ENCODE assay signal across 8 cellular contexts in the genomic region with DNA sequence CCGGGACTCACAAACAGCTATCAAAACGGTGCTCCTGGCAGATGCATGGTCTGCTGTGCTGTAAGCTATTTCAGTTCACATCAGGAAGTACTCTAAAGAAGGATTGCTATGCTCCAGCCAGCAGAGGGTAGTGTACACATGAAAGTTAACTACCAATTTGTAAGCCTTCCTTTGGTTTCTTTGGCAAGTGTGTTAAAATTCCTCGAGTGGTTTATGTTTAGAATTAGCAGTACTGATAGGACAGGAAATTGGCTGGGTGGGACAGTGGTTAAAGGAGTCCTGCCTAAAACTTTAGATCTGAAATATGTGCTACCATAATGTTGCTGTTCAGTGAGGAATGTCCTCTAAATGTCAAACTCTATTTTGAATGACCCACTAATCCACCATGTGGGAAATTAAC. TPM values are rescaled to one million over a fixed set of nuclear protein-coding genes. Genes with fewer than 3 reads are reported as not detected.
DNase-seq lines count a peak whose midpoint lies in the region; ATAC-seq and TF ChIP-seq lines count a peak whose summit lies in the region.

No MANE protein-coding gene starts in this region.

- TF ChIP-seq POLR2A in esophagus muscularis mucosa (IDR thresholded peaks at IDR 0.05; ENCODE audit: low read depth) = no peak

- TF ChIP-seq RAD21 in neural cell (conservative IDR thresholded peaks at IDR 0.05) = peak; percentile 73

- no peaks in the 10 kb centered on the region for H4K20me1 ChIP-seq in neural cell (ENCODE audit: insufficient read depth)

- peaks cover 5 to 45% (median 35%) of the 10 kb centered on the region in 4 donors for H3K4me1 ChIP-seq in esophagus muscularis mucosa

- no peaks in the 10 kb centered on the region for H3K79me2 ChIP-seq in neural cell (replicated peaks; ENCODE audit: insufficient read depth, low read length)

- DNase-seq in DMS153 treated with DMSO at 0.1 percent for 48 hours (lab: John Stamatoyannopoulos, UW; ENCODE audit: unreplicated experiment) (peak; percentile 0), DMS153 (lab: John Stamatoyannopoulos, UW) (no peak), HS-27A (ENCODE audit: low read depth) (peak; percentile 56), RPMI8226 (peak; percentile 6), esophagus muscularis mucosa (ENCODE audit: extremely low spot score) (no peak), activated T-cell treated with anti-CD3 and anti-CD28 coated beads for 4 hours (no peak)

- no peaks in the 10 kb centered on the region for H3K9me2 ChIP-seq in neural cell (ENCODE audit: insufficient read depth, low read length)

- H3K9ac ChIP-seq in neural cell (ENCODE audit: low read length) = no peak overlapping the region

- no peaks in the 10 kb centered on the region for H3F3A ChIP-seq in neural cell (ENCODE audit: insufficient read depth, low read length, poor library complexity, severe bottlenecking)

- H3K27ac ChIP-seq in esophagus muscularis mucosa (replicated peaks in 1 of 4) = peak overlapping the region in 1 of 4 donors; percentile 1
- no peak overlapping the region for H3K27ac ChIP-seq in neural cell (ENCODE audit: low read length)

- H3K9me3 ChIP-seq in esophagus muscularis mucosa (no peaks in the 10 kb centered on the region), neural cell (ENCODE audit: low read length) (no peaks in the 10 kb centered on the region)

- no peaks in the 10 kb centered on the region for H3K27me3 ChIP-seq in esophagus muscularis mucosa
- H3K27me3 ChIP-seq in neural cell (ENCODE audit: insufficient read depth, low read depth, low read length) = no peaks in the 10 kb centered on the region

- no peak overlapping the region for H2AFZ ChIP-seq in neural cell (ENCODE audit: low read depth, low read length)

- intact Hi-C loops in esophagus muscularis mucosa (cut with DNase I) = loop anchor here (10.0 kb wide), 1 partner anchor 1091 kb away; no protein-coding TSS in a partner anchor

- TF ChIP-seq EP300 in esophagus muscularis mucosa (IDR thresholded peaks at IDR 0.05) (no peak), neural cell (conservative IDR thresholded peaks at IDR 0.05; ENCODE audit: poor library complexity, severe bottlenecking) (no peak)

- TF ChIP-seq CTCF in esophagus muscularis mucosa (IDR thresholded peaks at IDR 0.05) = peak; percentile 63 to 68 (median 68)
- peak; percentile 71 for TF ChIP-seq CTCF in neural cell (IDR thresholded peaks at IDR 0.05; ENCODE audit: poor library complexity, severe bottlenecking)

- H3K36me3 ChIP-seq in esophagus muscularis mucosa (peaks cover 0 to 7% (median 2%) of the 10 kb centered on the region in 4 donors), neural cell (ENCODE audit: insufficient read depth, low read length) (peaks cover 4% of the 10 kb centered on the region)

- ATAC-seq in GM21526 (IDR thresholded peaks at IDR 0.05; ENCODE audit: low FRiP score, unreplicated experiment) = peak; percentile 56

- 0% methylated on average over 3 of the region's 3 CpGs for WGBS in esophagus muscularis mucosa

- H3K4me3 ChIP-seq in esophagus muscularis mucosa (no peak overlapping the region), neural cell (ENCODE audit: low read length) (no peak overlapping the region)

- H3K4me2 ChIP-seq in neural cell (ENCODE audit: low read length) = no peak overlapping the region

TF ChIP-seq in neural cell, 6 proteins besides CTCF, POLR2A, EP300 and RAD21:
- TF ChIP-seq EZH2 (IDR thresholded peaks at IDR 0.05; ENCODE audit: borderline replicate concordance, insufficient read depth, low read length, poor library complexity, severe bottlenecking) = no peak
- TF ChIP-seq SMC3 (conservative IDR thresholded peaks at IDR 0.05; ENCODE audit: poor library complexity) = peak; percentile 81
- TF ChIP-seq POLR2AphosphoS5 (IDR thresholded peaks at IDR 0.05) = no peak
- TF ChIP-seq, protein P1, sequence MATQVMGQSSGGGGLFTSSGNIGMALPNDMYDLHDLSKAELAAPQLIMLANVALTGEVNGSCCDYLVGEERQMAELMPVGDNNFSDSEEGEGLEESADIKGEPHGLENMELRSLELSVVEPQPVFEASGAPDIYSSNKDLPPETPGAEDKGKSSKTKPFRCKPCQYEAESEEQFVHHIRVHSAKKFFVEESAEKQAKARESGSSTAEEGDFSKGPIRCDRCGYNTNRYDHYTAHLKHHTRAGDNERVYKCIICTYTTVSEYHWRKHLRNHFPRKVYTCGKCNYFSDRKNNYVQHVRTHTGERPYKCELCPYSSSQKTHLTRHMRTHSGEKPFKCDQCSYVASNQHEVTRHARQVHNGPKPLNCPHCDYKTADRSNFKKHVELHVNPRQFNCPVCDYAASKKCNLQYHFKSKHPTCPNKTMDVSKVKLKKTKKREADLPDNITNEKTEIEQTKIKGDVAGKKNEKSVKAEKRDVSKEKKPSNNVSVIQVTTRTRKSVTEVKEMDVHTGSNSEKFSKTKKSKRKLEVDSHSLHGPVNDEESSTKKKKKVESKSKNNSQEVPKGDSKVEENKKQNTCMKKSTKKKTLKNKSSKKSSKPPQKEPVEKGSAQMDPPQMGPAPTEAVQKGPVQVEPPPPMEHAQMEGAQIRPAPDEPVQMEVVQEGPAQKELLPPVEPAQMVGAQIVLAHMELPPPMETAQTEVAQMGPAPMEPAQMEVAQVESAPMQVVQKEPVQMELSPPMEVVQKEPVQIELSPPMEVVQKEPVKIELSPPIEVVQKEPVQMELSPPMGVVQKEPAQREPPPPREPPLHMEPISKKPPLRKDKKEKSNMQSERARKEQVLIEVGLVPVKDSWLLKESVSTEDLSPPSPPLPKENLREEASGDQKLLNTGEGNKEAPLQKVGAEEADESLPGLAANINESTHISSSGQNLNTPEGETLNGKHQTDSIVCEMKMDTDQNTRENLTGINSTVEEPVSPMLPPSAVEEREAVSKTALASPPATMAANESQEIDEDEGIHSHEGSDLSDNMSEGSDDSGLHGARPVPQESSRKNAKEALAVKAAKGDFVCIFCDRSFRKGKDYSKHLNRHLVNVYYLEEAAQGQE (IDR thresholded peaks at IDR 0.05; ENCODE audit: borderline replicate concordance) = no peak
- TF ChIP-seq TAF1 (IDR thresholded peaks at IDR 0.05; ENCODE audit: low read depth) = no peak
TF ChIP-seq in neural cell: peak in this region for 1.

RNA-seq across cellular contexts. Expression of a gene that starts 47.4 kb away (rescaled TPM):
- 10 to 100 TPM; 16.1 to 24.9 (median 18.8) TPM for total RNA-seq in esophagus muscularis mucosa
- polyA plus RNA-seq in neural cell = 37.6 and 37.9 TPM in 2 replicates
- polyA minus RNA-seq in neural cell = 52.3 and 59.2 TPM in 2 replicates

Comparison
In these comparisons a context has a peak if more than half of its experiments do, and no peak if none do; other contexts are left out.
1. DNase-seq: peak in DMS153 treated with DMSO at 0.1 percent for 48 hours (single experiment), HS-27A (single experiment) and RPMI8226 (single experiment); none in DMS153 (single experiment), esophagus muscularis mucosa (single experiment) and activated T-cell treated with anti-CD3 and anti-CD28 coated beads for 4 hours (single experiment).